8 cellular contexts compared by ENCODE assay signal in the genomic region with DNA sequence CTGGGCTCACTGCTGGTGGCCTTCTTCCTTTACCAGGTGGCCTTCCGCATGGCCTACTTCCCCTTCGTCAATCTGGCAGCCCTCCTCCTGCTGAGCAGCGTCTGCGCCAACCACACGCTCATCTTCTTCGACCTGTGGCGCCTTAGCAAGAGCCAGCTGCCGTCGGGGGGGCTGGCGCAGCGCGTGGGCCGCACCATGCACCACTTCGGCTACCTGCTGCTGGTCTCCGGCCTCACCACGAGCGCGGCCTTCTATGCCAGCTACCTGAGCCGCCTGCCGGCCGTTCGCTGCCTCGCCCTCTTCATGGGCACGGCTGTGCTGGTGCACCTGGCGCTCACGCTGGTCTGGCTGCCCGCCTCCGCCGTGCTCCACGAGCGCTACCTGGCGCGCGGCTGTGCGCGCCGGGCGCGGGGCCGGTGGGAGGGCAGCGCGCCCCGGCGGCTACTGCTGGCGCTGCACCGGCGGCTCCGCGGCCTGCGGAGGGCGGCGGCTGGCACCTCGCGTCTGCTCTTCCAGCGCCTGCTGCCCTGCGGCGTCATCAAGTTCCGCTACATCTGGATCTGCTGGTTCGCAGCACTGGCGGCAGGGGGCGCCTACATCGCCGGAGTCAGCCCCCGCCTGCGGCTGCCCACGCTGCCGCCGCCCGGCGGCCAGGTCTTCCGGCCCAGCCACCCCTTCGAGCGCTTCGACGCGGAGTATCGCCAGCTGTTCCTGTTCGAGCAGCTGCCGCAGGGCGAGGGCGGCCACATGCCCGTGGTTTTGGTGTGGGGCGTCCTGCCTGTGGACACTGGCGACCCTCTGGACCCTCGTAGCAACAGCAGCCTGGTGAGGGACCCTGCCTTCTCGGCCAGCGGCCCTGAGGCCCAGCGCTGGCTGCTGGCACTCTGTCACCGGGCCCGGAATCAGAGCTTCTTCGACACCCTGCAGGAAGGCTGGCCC. TPM values are rescaled to one million over a fixed set of nuclear protein-coding genes. Genes with fewer than 3 reads are reported as not detected.
DNase-seq lines count a peak whose midpoint lies in the region; ATAC-seq and TF ChIP-seq lines count a peak whose summit lies in the region.

No MANE protein-coding gene starts in this region.

- DNase-seq in Ammon's horn (ENCODE audit: low spot score), result peak; percentile 86
- peak; percentile 59 to 91 for DNase-seq in PC-9
- peak; percentile 81 for DNase-seq in activated T-helper 1 cell treated with Interleukin-2 at 50 U/mL for 16 hours (ENCODE audit: low read depth)
- peak; percentile 77 for DNase-seq in fibroblast of peridontal ligament (ENCODE audit: extremely low read depth)
- peak; percentile 67 to 87 (median 80) for DNase-seq in stimulated activated naive CD4-positive, alpha-beta T cell (lab: John Stamatoyannopoulos, UW)

- no peaks in the 10 kb centered on the region for H3K36me3 Mint-ChIP-seq in nephron (ENCODE audit: low read depth)

- no peak overlapping the region for H3K27ac Mint-ChIP-seq in nephron

- no peaks in the 10 kb centered on the region for H3K9me3 ChIP-seq in PC-9 (ENCODE audit: insufficient read depth, low read depth)

- TF ChIP-seq CTCF in PC-9 (conservative IDR thresholded peaks at IDR 0.05) (peak; percentile 59), nephron (IDR thresholded peaks at IDR 0.05; ENCODE audit: unreplicated experiment in 3 of 3) (peak; percentile 71 to 87 (median 81))

- POLR2A ChIA-PET in PC-9 (lab: Charles Lee; ENCODE audit: unreplicated experiment), result no interaction called here

- ATAC-seq in GM19328 (IDR thresholded peaks at IDR 0.05; ENCODE audit: unreplicated experiment), result peak; percentile 71
- ATAC-seq in HG03469 (IDR thresholded peaks at IDR 0.05; ENCODE audit: unreplicated experiment), result peak; percentile 69

- no peak overlapping the region for H3K27ac ChIP-seq in PC-9

- H3K79me2 ChIP-seq in PC-9 (ENCODE audit: low read depth), result no peaks in the 10 kb centered on the region

- intact Hi-C loops in PC-9 (cut with micrococcal nuclease; ENCODE audit: unreplicated experiment), result loop anchor here (1.0 to 2.0 kb wide), 4 partner anchors 29 to 89 kb away; no protein-coding TSS in a partner anchor

- H3K4me3 ChIP-seq in PC-9, result no peak overlapping the region

- H3K4me1 Mint-ChIP-seq in nephron, result peaks cover 28% of the 10 kb centered on the region

- no peaks in the 10 kb centered on the region for H3F3A ChIP-seq in PC-9 (ENCODE audit: insufficient read depth, low read depth)

- no peaks in the 10 kb centered on the region for H3K36me3 ChIP-seq in PC-9 (ENCODE audit: low read depth)

- no peaks in the 10 kb centered on the region for H3K4me1 ChIP-seq in PC-9 (replicated peaks; ENCODE audit: insufficient read depth)

- peak overlapping the region; percentile 38 for H3K4me2 ChIP-seq in PC-9

- no peaks in the 10 kb centered on the region for H3K9me3 Mint-ChIP-seq in nephron

- no peaks in the 10 kb centered on the region for H4K20me1 ChIP-seq in PC-9 (ENCODE audit: insufficient read depth)

- H3K27me3 ChIP-seq in PC-9 (ENCODE audit: insufficient read depth, low read depth), result no peaks in the 10 kb centered on the region

- H3K27me3 Mint-ChIP-seq in nephron (ENCODE audit: low read depth), result peaks cover 45% of the 10 kb centered on the region

- no peaks in the 10 kb centered on the region for H3K9me2 ChIP-seq in PC-9 (ENCODE audit: insufficient read depth)

- no TSS peak for BruUV-seq in PC-9 (replicated peaks; lab: Mats Ljungman, UMichigan)

- no peak overlapping the region for H3K4me3 Mint-ChIP-seq in nephron

- CTCF ChIA-PET in PC-9 (lab: Charles Lee), result interaction anchor here (0.6 to 1.0 kb wide), 7 partner anchors 14 to 259 kb away, joined by 3 to 19 read pairs (median 4); partner anchors contain the start of genes BMF, CCDC9B and INAFM2

- H2AFZ ChIP-seq in PC-9, result no peak overlapping the region

RNA-seq across cellular contexts. Expression of gene DISP2, which starts 9.9 kb away (rescaled TPM):
- total RNA-seq in PC-9 (2021), result 0.35 and 0.63 TPM in 2 replicates

RNA-seq across cellular contexts. Expression of gene KNSTRN, which starts 14.6 kb away (rescaled TPM):
- total RNA-seq in PC-9 (2021), result 85.2 and 95.6 TPM in 2 replicates

RNA-seq across cellular contexts. Expression of gene PHGR1, which starts 17.1 kb away (rescaled TPM):
- total RNA-seq in PC-9 (2021), result not detected in 2 replicates

RNA-seq across cellular contexts. Expression of gene CCDC9B, which starts 27.2 kb away (rescaled TPM):
- 141 and 168 TPM in 2 replicates for total RNA-seq in PC-9 (2021)

RNA-seq across cellular contexts. Expression of gene IVD, which starts 37.7 kb away (rescaled TPM):
- 82.5 and 83.7 TPM in 2 replicates for total RNA-seq in PC-9 (2021)
